In the genomic region with DNA sequence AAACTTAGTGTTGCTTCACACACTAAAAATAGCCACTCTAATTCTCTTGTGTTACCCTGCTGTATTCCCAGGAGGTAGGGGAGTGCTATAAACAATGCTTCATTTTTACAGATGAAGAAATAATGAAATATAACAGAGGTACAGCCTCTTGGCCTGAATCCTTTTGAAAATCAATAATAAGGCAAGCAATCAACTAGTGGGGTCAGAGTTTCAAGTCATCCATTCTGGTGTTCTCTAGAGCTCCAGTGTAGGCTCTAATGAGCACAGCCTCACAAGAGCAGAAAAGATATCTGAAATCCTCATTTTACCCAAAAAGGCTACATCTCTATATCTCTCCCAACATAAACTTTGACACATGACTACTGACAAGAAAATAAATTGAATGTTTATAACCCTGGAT, we compare ENCODE assay signal across 1 cellular context.
TF ChIP-seq lines count a peak whose summit lies in the region.

No MANE protein-coding gene starts in this region.

TF ChIP-seq in HepG2, 621 proteins besides CTCF, POLR2A, EP300 and RAD21:
- TF ChIP-seq SRF (IDR thresholded peaks at IDR 0.05; ENCODE audit: low read depth, low read length): no peak
- TF ChIP-seq, protein P1, sequence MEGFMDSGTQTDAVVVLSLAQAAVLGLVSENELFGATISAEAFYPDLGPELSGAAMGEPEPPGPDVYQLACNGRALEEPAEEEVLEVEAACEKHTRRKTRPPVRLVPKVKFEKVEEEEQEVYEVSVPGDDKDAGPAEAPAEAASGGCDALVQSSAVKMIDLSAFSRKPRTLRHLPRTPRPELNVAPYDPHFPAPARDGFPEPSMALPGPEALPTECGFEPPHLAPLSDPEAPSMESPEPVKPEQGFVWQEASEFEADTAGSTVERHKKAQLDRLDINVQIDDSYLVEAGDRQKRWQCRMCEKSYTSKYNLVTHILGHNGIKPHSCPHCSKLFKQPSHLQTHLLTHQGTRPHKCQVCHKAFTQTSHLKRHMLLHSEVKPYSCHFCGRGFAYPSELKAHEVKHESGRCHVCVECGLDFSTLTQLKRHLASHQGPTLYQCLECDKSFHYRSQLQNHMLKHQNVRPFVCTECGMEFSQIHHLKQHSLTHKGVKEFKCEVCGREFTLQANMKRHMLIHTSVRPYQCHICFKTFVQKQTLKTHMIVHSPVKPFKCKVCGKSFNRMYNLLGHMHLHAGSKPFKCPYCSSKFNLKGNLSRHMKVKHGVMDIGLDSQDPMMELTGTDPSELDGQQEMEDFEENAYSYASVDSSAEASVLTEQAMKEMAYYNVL (CRISPR knock-in tag; IDR thresholded peaks at IDR 0.05; ENCODE audit: borderline replicate concordance): no peak
